In genomic region chr22:48936391-48936790, GRCh38 we compare ENCODE assay signal across 17 cellular contexts.
"Had no signal": no experiment of that assay in that cellular context is flagged by ENCODE, and none has a peak within 500 bp of the region (broad histone marks: within the 10 kb centered on the region; RNA-seq: fewer than 3 reads in every experiment).

No MANE protein-coding gene starts in this region.

- H3K4me3 ChIP-seq: ascending aorta, esophagus muscularis mucosa, heart left ventricle, mucosa of descending colon, SK-N-MC, tibial nerve, uterus had no signal

- H3K9me3 ChIP-seq: ascending aorta, mucosa of descending colon had no signal

- H3K27ac ChIP-seq: ascending aorta, esophagus muscularis mucosa, foreskin keratinocyte, heart left ventricle, SK-N-MC, tibial nerve, uterus had no signal

- H3K36me3 ChIP-seq: ascending aorta, esophagus muscularis mucosa, heart left ventricle, tibial nerve, uterus had no signal

- H3K27me3 ChIP-seq: ascending aorta, foreskin keratinocyte, tibial nerve, uterus had no signal

- H3K4me1 ChIP-seq: ascending aorta, esophagus muscularis mucosa, foreskin keratinocyte, heart left ventricle, uterus had no signal

- DNase-seq: activated CD4-positive, alpha-beta T cell treated with anti-CD3 and anti-CD28 coated beads for 4 hours; activated CD4-positive, alpha-beta T cell treated with anti-CD3 and anti-CD28 coated beads, Interleukin-2, amount 50 U/mL, for 48 hours; activated gamma-delta T cell; activated naive CD4-positive, alpha-beta T cell treated with anti-CD3 and anti-CD28 coated beads, Interleukin-2, amount 10 ng/mL, durations not matched to agents 7 days and 5 days; activated naive CD8-positive, alpha-beta T cell treated with anti-CD3 and anti-CD28 coated beads, Interleukin-2, amount 10 ng/mL, durations not matched to agents 7 days and 5 days; foreskin keratinocyte; heart left ventricle; left ventricle myocardium superior; mucosa of descending colon; stimulated activated CD4-positive, alpha-beta T cell treated with anti-CD3 and anti-CD28 coated beads, Interleukin-15, amount 100 ng/mL, for 24 hours; stimulated activated CD4-positive, alpha-beta T cell treated with anti-CD3 and anti-CD28 coated beads, Interleukin-2, amount 100 ng/mL, for 24 hours; stimulated activated naive CD4-positive, alpha-beta T cell; uterus had no signal
